8 cellular contexts compared by ENCODE assay signal in genomic region chr9:37994639-37995347, GRCh38.
DNase-seq lines count a peak whose midpoint lies in the region; ATAC-seq lines count a peak whose summit lies in the region.

No MANE protein-coding gene starts in this region.

- H3K36me3 ChIP-seq in CD4-positive, alpha-beta memory T cell (ENCODE audit: insufficient read depth, low read length): no peaks in the 10 kb centered on the region

- intact Hi-C loops in Right ventricle myocardium inferior (cut with DNase I): loop anchor here (5.0 kb wide), 2 partner anchors 53 to 63 kb away; no protein-coding TSS in a partner anchor
- intact Hi-C loops in sciatic nerve (cut with DNase I): no loop called here
- intact Hi-C loops in CD4-positive, alpha-beta memory T cell (cut with micrococcal nuclease): no loop called here

- CTCF ChIA-PET in activated CD4-positive, alpha-beta memory T cell treated with anti-CD3 and anti-CD28 coated beads, Interleukin-2, amount 10 ng/mL, durations not matched to agents 7 days and 5 days (lab: Charles Lee): no interaction called here
- CTCF ChIA-PET in CD4-positive, alpha-beta memory T cell (lab: Charles Lee; ENCODE audit: partially characterized antibody): no interaction called here

- POLR2A ChIA-PET in activated CD4-positive, alpha-beta memory T cell treated with anti-CD3 and anti-CD28 coated beads, Interleukin-2, amount 10 ng/mL, durations not matched to agents 7 days and 5 days (lab: Charles Lee): interaction anchor here (1.5 kb wide), 1 partner anchor 8 kb away, joined by 3 read pairs; no protein-coding TSS in a partner anchor
- POLR2A ChIA-PET in CD4-positive, alpha-beta memory T cell (lab: Charles Lee; ENCODE audit: partially characterized antibody): no interaction called here

- no peak overlapping the region for H3K27ac ChIP-seq in CD4-positive, alpha-beta memory T cell (ENCODE audit: low read depth, low read length)

- ATAC-seq in HG02870 (IDR thresholded peaks at IDR 0.05; ENCODE audit: unreplicated experiment) (peak; percentile 67), Right ventricle myocardium inferior (peak; percentile 86), sciatic nerve (peak; percentile 83)

- H3K27ac Mint-ChIP-seq in activated CD4-positive, alpha-beta memory T cell treated with anti-CD3 and anti-CD28 coated beads, Interleukin-2, amount 10 ng/mL, durations not matched to agents 7 days and 5 days: no peak overlapping the region
- H3K27ac Mint-ChIP-seq in CD4-positive, alpha-beta memory T cell: no peak overlapping the region

- H3K36me3 Mint-ChIP-seq in activated CD4-positive, alpha-beta memory T cell treated with anti-CD3 and anti-CD28 coated beads, Interleukin-2, amount 10 ng/mL, durations not matched to agents 7 days and 5 days (ENCODE audit: low read depth): no peaks in the 10 kb centered on the region
- H3K36me3 Mint-ChIP-seq in CD4-positive, alpha-beta memory T cell: no peaks in the 10 kb centered on the region

- no peaks in the 10 kb centered on the region for H3K4me1 ChIP-seq in CD4-positive, alpha-beta memory T cell (ENCODE audit: insufficient read depth, low read length)

- DNase-seq in stimulated activated CD4-positive, alpha-beta T cell treated with anti-CD3 and anti-CD28 coated beads, Interleukin-12 subunit alpha, Interleukin-12 subunit beta, amount 100 ng/mL, for 48 hours (ENCODE audit: low read depth in 2 of 3, low spot score in 1 of 3): peak; percentile 19 to 45 (median 28)
- DNase-seq in stimulated activated CD4-positive, alpha-beta T cell treated with anti-CD3 and anti-CD28 coated beads, Interleukin-4, amount 100 ng/mL, for 4 hours: no peak
- DNase-seq in NCI-H2081 treated with DMSO at 0.1 percent for 48 hours (lab: John Stamatoyannopoulos, UW): peak; percentile 72
- DNase-seq in activated CD4-positive, alpha-beta memory T cell treated with anti-CD3 and anti-CD28 coated beads, Interleukin-2, amount 10 ng/mL, durations not matched to agents 7 days and 5 days: peak; percentile 54
- peak; percentile 91 for DNase-seq in Right ventricle myocardium inferior (ENCODE audit: missing footprints)
- peak; percentile 80 for DNase-seq in sciatic nerve (ENCODE audit: low spot score)
- DNase-seq in CD4-positive, alpha-beta memory T cell: no peak

- H3K4me3 ChIP-seq in CD4-positive, alpha-beta memory T cell (ENCODE audit: low read length in 2 of 2): no peak overlapping the region

- no peaks in the 10 kb centered on the region for H3K27me3 ChIP-seq in CD4-positive, alpha-beta memory T cell (ENCODE audit: insufficient read depth, low read length)

- H3K27me3 Mint-ChIP-seq in activated CD4-positive, alpha-beta memory T cell treated with anti-CD3 and anti-CD28 coated beads, Interleukin-2, amount 10 ng/mL, durations not matched to agents 7 days and 5 days: no peaks in the 10 kb centered on the region
- peaks cover 3 to 11% of the 10 kb centered on the region in 2 donors for H3K27me3 Mint-ChIP-seq in CD4-positive, alpha-beta memory T cell

- no peaks in the 10 kb centered on the region for H3K9me3 Mint-ChIP-seq in activated CD4-positive, alpha-beta memory T cell treated with anti-CD3 and anti-CD28 coated beads, Interleukin-2, amount 10 ng/mL, durations not matched to agents 7 days and 5 days
- no peaks in the 10 kb centered on the region for H3K9me3 Mint-ChIP-seq in CD4-positive, alpha-beta memory T cell

- no peak overlapping the region for H3K4me3 Mint-ChIP-seq in activated CD4-positive, alpha-beta memory T cell treated with anti-CD3 and anti-CD28 coated beads, Interleukin-2, amount 10 ng/mL, durations not matched to agents 7 days and 5 days
- peak overlapping the region in 1 of 8 donors; percentile 26 for H3K4me3 Mint-ChIP-seq in CD4-positive, alpha-beta memory T cell

- H3K4me1 Mint-ChIP-seq in activated CD4-positive, alpha-beta memory T cell treated with anti-CD3 and anti-CD28 coated beads, Interleukin-2, amount 10 ng/mL, durations not matched to agents 7 days and 5 days: peaks cover 34% of the 10 kb centered on the region
- peaks cover 0 to 5% (median 4%) of the 10 kb centered on the region in 4 donors for H3K4me1 Mint-ChIP-seq in CD4-positive, alpha-beta memory T cell

- H3K9me3 ChIP-seq in CD4-positive, alpha-beta memory T cell (ENCODE audit: control insufficient read depth in 1 of 2, low read length in 2 of 2): no peaks in the 10 kb centered on the region

Comparison
In these comparisons a context has a peak if more than half of its experiments do, and no peak if none do; other contexts are left out.
1. DNase-seq: peak in stimulated activated CD4-positive, alpha-beta T cell treated with anti-CD3 and anti-CD28 coated beads, Interleukin-12 subunit alpha, Interleukin-12 subunit beta, amount 100 ng/mL, for 48 hours (3 of 3), NCI-H2081 treated with DMSO at 0.1 percent for 48 hours (single experiment), activated CD4-positive, alpha-beta memory T cell treated with anti-CD3 and anti-CD28 coated beads, Interleukin-2, amount 10 ng/mL, durations not matched to agents 7 days and 5 days (single experiment), Right ventricle myocardium inferior (single experiment) and sciatic nerve (single experiment); none in stimulated activated CD4-positive, alpha-beta T cell treated with anti-CD3 and anti-CD28 coated beads, Interleukin-4, amount 100 ng/mL, for 4 hours (0 of 2) and CD4-positive, alpha-beta memory T cell (0 of 5).
2. Peak in every context shown above with its lines, with median percentiles within 50 percentile points of each other: ATAC-seq.